Comparison of ENCODE assay signal across 1 cellular context in genomic region chr14:36666416-36667206, GRCh38.
TF ChIP-seq lines count a peak whose summit lies in the region.

No MANE protein-coding gene starts in this region.

TF ChIP-seq in GM23338, 12 proteins besides CTCF, POLR2A, EP300 and RAD21 (continued from another document):
- TF ChIP-seq, protein P1, sequence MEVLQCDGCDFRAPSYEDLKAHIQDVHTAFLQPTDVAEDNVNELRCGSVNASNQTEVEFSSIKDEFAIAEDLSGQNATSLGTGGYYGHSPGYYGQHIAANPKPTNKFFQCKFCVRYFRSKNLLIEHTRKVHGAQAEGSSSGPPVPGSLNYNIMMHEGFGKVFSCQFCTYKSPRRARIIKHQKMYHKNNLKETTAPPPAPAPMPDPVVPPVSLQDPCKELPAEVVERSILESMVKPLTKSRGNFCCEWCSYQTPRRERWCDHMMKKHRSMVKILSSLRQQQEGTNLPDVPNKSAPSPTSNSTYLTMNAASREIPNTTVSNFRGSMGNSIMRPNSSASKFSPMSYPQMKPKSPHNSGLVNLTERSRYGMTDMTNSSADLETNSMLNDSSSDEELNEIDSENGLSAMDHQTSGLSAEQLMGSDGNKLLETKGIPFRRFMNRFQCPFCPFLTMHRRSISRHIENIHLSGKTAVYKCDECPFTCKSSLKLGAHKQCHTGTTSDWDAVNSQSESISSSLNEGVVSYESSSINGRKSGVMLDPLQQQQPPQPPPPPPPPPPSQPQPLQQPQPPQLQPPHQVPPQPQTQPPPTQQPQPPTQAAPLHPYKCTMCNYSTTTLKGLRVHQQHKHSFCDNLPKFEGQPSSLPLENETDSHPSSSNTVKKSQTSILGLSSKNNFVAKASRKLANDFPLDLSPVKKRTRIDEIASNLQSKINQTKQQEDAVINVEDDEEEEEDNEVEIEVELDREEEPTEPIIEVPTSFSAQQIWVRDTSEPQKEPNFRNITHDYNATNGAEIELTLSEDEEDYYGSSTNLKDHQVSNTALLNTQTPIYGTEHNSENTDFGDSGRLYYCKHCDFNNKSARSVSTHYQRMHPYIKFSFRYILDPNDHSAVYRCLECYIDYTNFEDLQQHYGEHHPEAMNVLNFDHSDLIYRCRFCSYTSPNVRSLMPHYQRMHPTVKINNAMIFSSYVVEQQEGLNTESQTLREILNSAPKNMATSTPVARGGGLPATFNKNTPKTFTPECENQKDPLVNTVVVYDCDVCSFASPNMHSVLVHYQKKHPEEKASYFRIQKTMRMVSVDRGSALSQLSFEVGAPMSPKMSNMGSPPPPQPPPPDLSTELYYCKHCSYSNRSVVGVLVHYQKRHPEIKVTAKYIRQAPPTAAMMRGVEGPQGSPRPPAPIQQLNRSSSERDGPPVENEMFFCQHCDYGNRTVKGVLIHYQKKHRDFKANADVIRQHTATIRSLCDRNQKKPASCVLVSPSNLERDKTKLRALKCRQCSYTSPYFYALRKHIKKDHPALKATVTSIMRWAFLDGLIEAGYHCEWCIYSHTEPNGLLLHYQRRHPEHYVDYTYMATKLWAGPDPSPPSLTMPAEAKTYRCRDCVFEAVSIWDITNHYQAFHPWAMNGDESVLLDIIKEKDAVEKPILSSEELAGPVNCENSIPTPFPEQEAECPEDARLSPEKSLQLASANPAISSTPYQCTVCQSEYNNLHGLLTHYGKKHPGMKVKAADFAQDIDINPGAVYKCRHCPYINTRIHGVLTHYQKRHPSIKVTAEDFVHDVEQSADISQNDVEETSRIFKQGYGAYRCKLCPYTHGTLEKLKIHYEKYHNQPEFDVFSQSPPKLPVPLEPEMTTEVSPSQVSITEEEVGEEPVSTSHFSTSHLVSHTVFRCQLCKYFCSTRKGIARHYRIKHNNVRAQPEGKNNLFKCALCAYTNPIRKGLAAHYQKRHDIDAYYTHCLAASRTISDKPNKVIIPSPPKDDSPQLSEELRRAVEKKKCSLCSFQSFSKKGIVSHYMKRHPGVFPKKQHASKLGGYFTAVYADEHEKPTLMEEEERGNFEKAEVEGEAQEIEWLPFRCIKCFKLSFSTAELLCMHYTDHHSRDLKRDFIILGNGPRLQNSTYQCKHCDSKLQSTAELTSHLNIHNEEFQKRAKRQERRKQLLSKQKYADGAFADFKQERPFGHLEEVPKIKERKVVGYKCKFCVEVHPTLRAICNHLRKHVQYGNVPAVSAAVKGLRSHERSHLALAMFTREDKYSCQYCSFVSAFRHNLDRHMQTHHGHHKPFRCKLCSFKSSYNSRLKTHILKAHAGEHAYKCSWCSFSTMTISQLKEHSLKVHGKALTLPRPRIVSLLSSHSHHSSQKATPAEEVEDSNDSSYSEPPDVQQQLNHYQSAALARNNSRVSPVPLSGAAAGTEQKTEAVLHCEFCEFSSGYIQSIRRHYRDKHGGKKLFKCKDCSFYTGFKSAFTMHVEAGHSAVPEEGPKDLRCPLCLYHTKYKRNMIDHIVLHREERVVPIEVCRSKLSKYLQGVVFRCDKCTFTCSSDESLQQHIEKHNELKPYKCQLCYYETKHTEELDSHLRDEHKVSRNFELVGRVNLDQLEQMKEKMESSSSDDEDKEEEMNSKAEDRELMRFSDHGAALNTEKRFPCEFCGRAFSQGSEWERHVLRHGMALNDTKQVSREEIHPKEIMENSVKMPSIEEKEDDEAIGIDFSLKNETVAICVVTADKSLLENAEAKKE (CRISPR knock-in tag; IDR thresholded peaks at IDR 0.05): no peak
- no peak for TF ChIP-seq JUNB (IDR thresholded peaks at IDR 0.05; ENCODE audit: unreplicated experiment)
